ENCODE assay signal across 12 cellular contexts in the genomic region with DNA sequence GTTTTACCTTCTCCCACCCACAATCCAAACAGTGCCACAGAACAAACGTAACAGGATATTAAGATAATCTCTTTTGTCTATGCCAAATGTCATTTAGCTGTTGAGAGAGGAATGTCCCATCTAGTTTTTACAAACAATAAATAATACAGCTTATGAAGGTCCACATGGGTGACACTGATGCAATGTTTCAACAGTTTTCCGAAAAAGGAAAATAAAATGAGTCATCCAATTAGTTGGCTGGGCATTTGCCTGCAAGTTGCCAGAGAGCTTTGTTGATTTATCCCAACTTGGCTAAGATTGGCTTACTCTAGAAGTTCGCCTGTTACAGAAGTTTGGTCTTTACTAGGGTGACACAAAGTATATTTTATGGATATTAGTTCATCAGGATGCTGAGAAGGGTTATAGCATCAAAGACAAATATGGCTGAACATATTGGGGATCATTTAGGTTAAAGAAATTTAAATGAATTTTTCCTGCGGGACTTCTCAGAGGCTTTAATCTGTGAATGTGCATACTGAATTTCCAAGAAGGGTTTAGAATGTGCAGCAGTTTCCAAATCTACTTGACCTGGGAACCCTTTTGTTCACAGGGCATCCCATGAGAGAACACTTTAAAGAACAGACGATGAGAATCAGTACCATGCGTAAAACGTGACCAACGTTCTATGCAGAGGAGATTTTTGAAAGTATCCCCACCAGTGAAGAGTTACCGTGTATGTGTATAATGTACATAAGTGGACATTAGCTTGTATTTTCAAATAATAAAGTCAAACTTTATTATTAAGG.
DNase-seq lines count a peak whose midpoint lies in the region; ATAC-seq and TF ChIP-seq lines count a peak whose summit lies in the region.
"Had no signal": no experiment of that assay in that cellular context is flagged by ENCODE, and none has a peak within 500 bp of the region (broad histone marks: within the 10 kb centered on the region; RNA-seq: fewer than 3 reads in every experiment).

No MANE protein-coding gene starts in this region.

- no peaks in the 10 kb centered on the region for H3K9me3 ChIP-seq in skeletal muscle tissue (ENCODE audit: control insufficient read depth in 3 of 3, low read length in 3 of 3)
- H3K9me3 ChIP-seq: neutrophil had no signal

- no peaks in the 10 kb centered on the region; the same call in none of the 2 replicates for H3K27me3 Mint-ChIP-seq in HFFc6 (ENCODE audit: insufficient read depth)

- peak overlapping the region; percentile 63 for H3K27ac ChIP-seq in angular gyrus (ENCODE audit: low read depth, low read length)
- H3K27ac ChIP-seq in skeletal muscle tissue (ENCODE audit: low read depth, low read length) = peak overlapping the region; percentile 28
- H3K27ac ChIP-seq: neutrophil had no signal

- H3K4me3 Mint-ChIP-seq in HFFc6 = peak overlapping the region; percentile 29; the same call in 1 of the 2 replicates
- H3K4me3 Mint-ChIP-seq: stimulated activated naive CD8-positive, alpha-beta T cell treated with anti-CD3 and anti-CD28 coated beads, Interleukin-15, Interleukin-2, amounts not matched to agents 100 ng/mL and 50 ng/mL, for 24 hours had no signal

- H3K36me3 Mint-ChIP-seq in HFFc6 (ENCODE audit: low read depth) = no peaks in the 10 kb centered on the region

- no peaks in the 10 kb centered on the region for H3K27me3 ChIP-seq in skeletal muscle tissue (ENCODE audit: control insufficient read depth in 3 of 3, insufficient read depth in 3 of 3, low read length in 3 of 3)
- H3K27me3 ChIP-seq: neutrophil had no signal

- DNase-seq in HFFc6 (peak; percentile 78), Right ventricle myocardium superior (no peak), DMS114 treated with DMSO at 0.1 percent for 48 hours (lab: John Stamatoyannopoulos, UW; ENCODE audit: unreplicated experiment) (no peak), activated gamma-delta T cell (lab: John Stamatoyannopoulos, UW) (no peak)
- no peak for DNase-seq in effector CD8-positive, alpha-beta T cell (lab: John Stamatoyannopoulos, UW)
- DNase-seq: erythroblast, SHP77 had no signal

- ATAC-seq in Right ventricle myocardium superior (ENCODE audit: poor library complexity) (peak; percentile 85), GM19463 (IDR thresholded peaks at IDR 0.05; ENCODE audit: unreplicated experiment) (no peak)

- H3K9ac ChIP-seq in skeletal muscle tissue (ENCODE audit: low read depth in 1 of 3, low read length in 3 of 3) = no peak overlapping the region

- no peaks in the 10 kb centered on the region for H3K36me3 ChIP-seq in skeletal muscle tissue (ENCODE audit: control insufficient read depth in 3 of 3, insufficient read depth in 3 of 3, low read length in 3 of 3)
- H3K36me3 ChIP-seq: neutrophil had no signal

- intact Hi-C loops in Right ventricle myocardium superior (cut with DNase I) = no loop called here

- no peak for TF ChIP-seq CTCF in HFFc6 (IDR thresholded peaks at IDR 0.05)

- H3K4me3 ChIP-seq in skeletal muscle tissue (ENCODE audit: low read length in 3 of 3) = no peak overlapping the region

- H3K27ac Mint-ChIP-seq in HFFc6 = peak overlapping the region; percentile 74
- H3K27ac Mint-ChIP-seq: stimulated activated naive CD8-positive, alpha-beta T cell treated with anti-CD3 and anti-CD28 coated beads, Interleukin-15, Interleukin-2, amounts not matched to agents 100 ng/mL and 50 ng/mL, for 24 hours had no signal

- no peaks in the 10 kb centered on the region for H3K9me3 Mint-ChIP-seq in HFFc6
- H3K9me3 Mint-ChIP-seq: stimulated activated naive CD8-positive, alpha-beta T cell treated with anti-CD3 and anti-CD28 coated beads, Interleukin-15, Interleukin-2, amounts not matched to agents 100 ng/mL and 50 ng/mL, for 24 hours had no signal

- peaks cover 26 to 50% (median 28%) of the 10 kb centered on the region in 3 donors for H3K4me1 ChIP-seq in skeletal muscle tissue (ENCODE audit: control insufficient read depth in 3 of 3, insufficient read depth in 3 of 3, low read length in 3 of 3)

- peaks cover 45% of the 10 kb centered on the region for H3K4me1 Mint-ChIP-seq in HFFc6 (ENCODE audit: low read depth)
